In the genomic region with DNA sequence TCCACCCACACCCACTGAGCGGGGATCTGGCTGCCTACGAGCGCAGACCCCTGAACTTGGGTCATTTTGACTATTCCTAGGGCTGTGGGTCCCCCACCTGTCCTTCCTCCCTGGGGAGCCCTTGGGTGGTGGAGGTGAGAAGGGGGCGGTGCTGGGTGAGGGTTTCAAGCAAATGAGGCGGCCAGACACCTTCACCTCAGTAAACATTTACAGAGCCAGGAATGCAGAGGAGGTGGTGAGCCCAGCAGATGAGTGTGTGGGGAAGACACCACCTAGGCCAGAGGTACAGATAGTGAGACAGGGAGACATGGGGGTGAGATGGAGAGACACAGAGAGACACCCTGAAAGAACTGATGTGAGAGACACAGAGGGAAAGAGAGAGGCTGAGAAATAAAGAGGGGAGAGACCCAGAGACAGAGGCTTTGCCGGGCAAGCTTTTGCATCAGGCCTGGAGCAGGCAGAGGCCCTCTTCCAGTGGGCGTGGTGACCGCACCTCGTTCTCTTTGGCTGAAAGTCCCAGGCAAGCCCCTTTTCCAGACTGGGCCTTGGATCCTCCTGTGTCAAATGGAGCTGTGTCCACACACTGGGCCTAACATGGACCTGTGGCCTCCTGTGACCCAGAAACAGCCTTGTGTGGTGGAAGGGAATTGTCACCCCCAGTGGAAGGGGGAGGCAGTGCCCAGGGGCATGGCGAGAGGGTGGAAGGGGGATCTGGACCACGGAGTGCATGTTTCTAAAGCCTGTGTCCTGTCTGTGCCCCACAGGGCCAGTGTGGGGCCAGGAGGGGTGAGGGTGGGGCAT, we compare ENCODE assay signal across 19 cellular contexts. TPM values are rescaled to one million over a fixed set of nuclear protein-coding genes. Genes with fewer than 3 reads are reported as not detected.
DNase-seq lines count a peak whose midpoint lies in the region; ATAC-seq and TF ChIP-seq lines count a peak whose summit lies in the region.
"Had no signal": no experiment of that assay in that cellular context is flagged by ENCODE, and none has a peak within 500 bp of the region (broad histone marks: within the 10 kb centered on the region; RNA-seq: fewer than 3 reads in every experiment).

No MANE protein-coding gene starts in this region.

- H3K4me1 ChIP-seq in neutrophil (ENCODE audit: control insufficient read depth in 1 of 2, insufficient read depth in 1 of 2, low read depth in 1 of 2, low read length in 1 of 2): peaks cover 69 to 78% of the 10 kb centered on the region in 2 experiments
- no peaks in the 10 kb centered on the region for H3K4me1 ChIP-seq in naive thymus-derived CD4-positive, alpha-beta T cell (ENCODE audit: control insufficient read depth in 2 of 2, insufficient read depth in 2 of 2, low read length in 2 of 2)
- H3K4me1 ChIP-seq in left lung: peaks cover 9 to 69% of the 10 kb centered on the region in 2 donors

- H3K9me3 Mint-ChIP-seq in natural killer cell treated with Interleukin-12 subunit alpha and Interleukin-12 subunit beta and Interleukin-15 and Interleukin-18, amount 100 ng/mL, for 72 hours: peaks cover 5% of the 10 kb centered on the region
- no peaks in the 10 kb centered on the region for H3K9me3 Mint-ChIP-seq in natural killer cell
- no peaks in the 10 kb centered on the region for H3K9me3 Mint-ChIP-seq in central memory CD8-positive, alpha-beta T cell
- H3K9me3 Mint-ChIP-seq in naive thymus-derived CD4-positive, alpha-beta T cell: peaks cover 0 to 4% (median 0%) of the 10 kb centered on the region in 11 donors

- no peak for DNase-seq in natural killer cell treated with Interleukin-12 subunit alpha and Interleukin-12 subunit beta and Interleukin-15 and Interleukin-18, amount 100 ng/mL, for 72 hours (ENCODE audit: low spot score)
- DNase-seq in natural killer cell (no peak), left lung (no peak)
- no peak for DNase-seq in central memory CD8-positive, alpha-beta T cell (ENCODE audit: low spot score in 2 of 2)
- no peak for DNase-seq in naive thymus-derived CD4-positive, alpha-beta T cell
- DNase-seq: activated CD8-positive, alpha-beta memory T cell treated with anti-CD3 and anti-CD28 coated beads, Interleukin-2, amount 10 ng/mL, durations not matched to agents 7 days and 5 days; adrenal gland; foreskin melanocyte; GDM1; Kasumi-1; NCI-H1092 treated with DMSO at 0.1 percent for 48 hours; NCI-H2081 treated with DMSO at 0.1 percent for 48 hours; NK-92 treated with Interleukin-12 subunit alpha and Interleukin-12 subunit beta, amount 100 ng/mL, for 24 hours; thyroid gland had no signal

- H3K27me3 ChIP-seq in neutrophil (no peaks in the 10 kb centered on the region), left lung (no peaks in the 10 kb centered on the region)
- H3K27me3 ChIP-seq in naive thymus-derived CD4-positive, alpha-beta T cell (ENCODE audit: control insufficient read depth in 2 of 2, insufficient read depth in 2 of 2, low read length in 2 of 2): no peaks in the 10 kb centered on the region
- H3K27me3 ChIP-seq: adrenal gland, BLaER1, thyroid gland had no signal

- CTCF ChIA-PET in naive thymus-derived CD4-positive, alpha-beta T cell (lab: Charles Lee): no interaction called here

- TF ChIP-seq CTCF in natural killer cell (IDR thresholded peaks at IDR 0.05): no peak
- TF ChIP-seq CTCF in neutrophil (IDR thresholded peaks at IDR 0.05): no peak
- TF ChIP-seq CTCF in left lung (IDR thresholded peaks at IDR 0.05): no peak

- ATAC-seq in natural killer cell treated with Interleukin-12 subunit alpha and Interleukin-12 subunit beta and Interleukin-15 and Interleukin-18, amount 100 ng/mL, for 72 hours: no peak
- ATAC-seq in natural killer cell (no peak), HG03135 (IDR thresholded peaks at IDR 0.05; ENCODE audit: unreplicated experiment) (no peak), left lung (no peak), GM19351 (IDR thresholded peaks at IDR 0.05; ENCODE audit: unreplicated experiment) (no peak)
- ATAC-seq in central memory CD8-positive, alpha-beta T cell (replicated peaks; ENCODE audit: extremely low read depth, poor library complexity, severe bottlenecking): no peak
- ATAC-seq in naive thymus-derived CD4-positive, alpha-beta T cell: no peak
- ATAC-seq: activated CD8-positive, alpha-beta memory T cell treated with anti-CD3 and anti-CD28 coated beads, Interleukin-2, amount 10 ng/mL, durations not matched to agents 7 days and 5 days had no signal

- H3K36me3 ChIP-seq in neutrophil: no peaks in the 10 kb centered on the region
- H3K36me3 ChIP-seq in naive thymus-derived CD4-positive, alpha-beta T cell (ENCODE audit: control insufficient read depth in 2 of 3, insufficient read depth in 3 of 3, low read length in 3 of 3): no peaks in the 10 kb centered on the region
- H3K36me3 ChIP-seq in left lung: no peaks in the 10 kb centered on the region
- H3K36me3 ChIP-seq: adrenal gland, BLaER1, thyroid gland had no signal

- peak overlapping the region; percentile 97 for H3K27ac ChIP-seq in neutrophil
- no peak overlapping the region for H3K27ac ChIP-seq in naive thymus-derived CD4-positive, alpha-beta T cell (ENCODE audit: low read depth, low read length)
- H3K27ac ChIP-seq in left lung: peak overlapping the region in 1 of 2 donors; percentile 85
- H3K27ac ChIP-seq: BLaER1, epithelial cell of prostate had no signal

- H3K27ac Mint-ChIP-seq in natural killer cell treated with Interleukin-12 subunit alpha and Interleukin-12 subunit beta and Interleukin-15 and Interleukin-18, amount 100 ng/mL, for 72 hours: peak overlapping the region; percentile 66 to 83
- no peak overlapping the region for H3K27ac Mint-ChIP-seq in natural killer cell
- H3K27ac Mint-ChIP-seq in central memory CD8-positive, alpha-beta T cell (ENCODE audit: low read depth): peak overlapping the region; percentile 41
- no peak overlapping the region for H3K27ac Mint-ChIP-seq in naive thymus-derived CD4-positive, alpha-beta T cell
- H3K27ac Mint-ChIP-seq: activated CD8-positive, alpha-beta memory T cell treated with anti-CD3 and anti-CD28 coated beads, Interleukin-2, amount 10 ng/mL, durations not matched to agents 7 days and 5 days had no signal

- no peaks in the 10 kb centered on the region for H3K9me3 ChIP-seq in neutrophil
- H3K9me3 ChIP-seq in naive thymus-derived CD4-positive, alpha-beta T cell (ENCODE audit: control insufficient read depth in 2 of 3, low read length in 3 of 3): peaks cover 0 to 4% (median 0%) of the 10 kb centered on the region in 3 experiments
- peaks cover 0 to 3% of the 10 kb centered on the region in 2 donors for H3K9me3 ChIP-seq in left lung
- H3K9me3 ChIP-seq: adrenal gland, thyroid gland had no signal

- POLR2A ChIA-PET in naive thymus-derived CD4-positive, alpha-beta T cell (lab: Charles Lee): no interaction called here

- no peak overlapping the region for H3K4me3 Mint-ChIP-seq in natural killer cell treated with Interleukin-12 subunit alpha and Interleukin-12 subunit beta and Interleukin-15 and Interleukin-18, amount 100 ng/mL, for 72 hours
- no peak overlapping the region for H3K4me3 Mint-ChIP-seq in natural killer cell
- H3K4me3 Mint-ChIP-seq in central memory CD8-positive, alpha-beta T cell: no peak overlapping the region
- H3K4me3 Mint-ChIP-seq in naive thymus-derived CD4-positive, alpha-beta T cell: no peak overlapping the region
- H3K4me3 Mint-ChIP-seq: activated CD8-positive, alpha-beta memory T cell treated with anti-CD3 and anti-CD28 coated beads, Interleukin-2, amount 10 ng/mL, durations not matched to agents 7 days and 5 days had no signal

- H3K4me1 Mint-ChIP-seq in natural killer cell treated with Interleukin-12 subunit alpha and Interleukin-12 subunit beta and Interleukin-15 and Interleukin-18, amount 100 ng/mL, for 72 hours (ENCODE audit: low read depth in 2 of 2): peaks cover 20 to 22% of the 10 kb centered on the region in 2 donors
- H3K4me1 Mint-ChIP-seq in natural killer cell: peaks cover 4 to 12% of the 10 kb centered on the region in 2 donors
- no peaks in the 10 kb centered on the region for H3K4me1 Mint-ChIP-seq in central memory CD8-positive, alpha-beta T cell
- H3K4me1 Mint-ChIP-seq in naive thymus-derived CD4-positive, alpha-beta T cell: peaks cover 0 to 12% (median 0%) of the 10 kb centered on the region in 7 donors
- H3K4me1 Mint-ChIP-seq: activated CD8-positive, alpha-beta memory T cell treated with anti-CD3 and anti-CD28 coated beads, Interleukin-2, amount 10 ng/mL, durations not matched to agents 7 days and 5 days had no signal

- peaks cover 3 to 10% of the 10 kb centered on the region in 2 donors for H3K27me3 Mint-ChIP-seq in natural killer cell treated with Interleukin-12 subunit alpha and Interleukin-12 subunit beta and Interleukin-15 and Interleukin-18, amount 100 ng/mL, for 72 hours
- peaks cover 3 to 16% of the 10 kb centered on the region in 2 donors for H3K27me3 Mint-ChIP-seq in natural killer cell (ENCODE audit: low read depth in 2 of 2)
- H3K27me3 Mint-ChIP-seq in central memory CD8-positive, alpha-beta T cell: peaks cover 14% of the 10 kb centered on the region
- H3K27me3 Mint-ChIP-seq in naive thymus-derived CD4-positive, alpha-beta T cell: peaks cover 3 to 14% (median 5%) of the 10 kb centered on the region in 5 donors

- no peaks in the 10 kb centered on the region for H3K36me3 Mint-ChIP-seq in natural killer cell treated with Interleukin-12 subunit alpha and Interleukin-12 subunit beta and Interleukin-15 and Interleukin-18, amount 100 ng/mL, for 72 hours
- no peaks in the 10 kb centered on the region for H3K36me3 Mint-ChIP-seq in natural killer cell
- no peaks in the 10 kb centered on the region for H3K36me3 Mint-ChIP-seq in central memory CD8-positive, alpha-beta T cell (ENCODE audit: insufficient read depth)
- peaks cover 0 to 3% (median 0%) of the 10 kb centered on the region in 5 donors for H3K36me3 Mint-ChIP-seq in naive thymus-derived CD4-positive, alpha-beta T cell
- H3K36me3 Mint-ChIP-seq: activated CD8-positive, alpha-beta memory T cell treated with anti-CD3 and anti-CD28 coated beads, Interleukin-2, amount 10 ng/mL, durations not matched to agents 7 days and 5 days had no signal

- H3K4me3 ChIP-seq in neutrophil (ENCODE audit: low read depth in 1 of 2, low read length in 1 of 2) (peak overlapping the region; percentile 51 to 58), left lung (no peak overlapping the region)
- H3K4me3 ChIP-seq in naive thymus-derived CD4-positive, alpha-beta T cell (ENCODE audit: low read length): no peak overlapping the region
- H3K4me3 ChIP-seq: adrenal gland, BLaER1, thyroid gland had no signal

- intact Hi-C loops in natural killer cell (cut with micrococcal nuclease) (no loop called here), left lung (cut with DNase I) (no loop called here)
- intact Hi-C loops in naive thymus-derived CD4-positive, alpha-beta T cell (cut with micrococcal nuclease): no loop called here

RNA-seq across cellular contexts. Expression of gene CEBPB, which starts 29.7 kb away (rescaled TPM):
- total RNA-seq in natural killer cell treated with Interleukin-12 subunit alpha and Interleukin-12 subunit beta and Interleukin-15 and Interleukin-18, amount 100 ng/mL, for 72 hours: 100 to 1,000 TPM; 153 to 167 TPM
- total RNA-seq in natural killer cell (10 to 100 TPM; 32.1 to 79.8 (median 68.2) TPM), left lung (100 to 1,000 TPM; 133 to 266 TPM)
- total RNA-seq in naive thymus-derived CD4-positive, alpha-beta T cell: 100 to 1,000 TPM in 1 of 5 experiments, 10 to 100 TPM in 4; 27.8 to 201 (median 40.9) TPM
- polyA plus RNA-seq in naive thymus-derived CD4-positive, alpha-beta T cell: 10 to 100 TPM; 12.8 to 14.4 TPM

Comparison
In these comparisons a context has a peak if more than half of its experiments do, and no peak if none do; other contexts are left out.
1. H3K27ac Mint-ChIP-seq: peak in natural killer cell treated with Interleukin-12 subunit alpha and Interleukin-12 subunit beta and Interleukin-15 and Interleukin-18, amount 100 ng/mL, for 72 hours (2 of 2) and central memory CD8-positive, alpha-beta T cell (single experiment); none in natural killer cell (0 of 2) and naive thymus-derived CD4-positive, alpha-beta T cell (0 of 9).
2. H3K4me3 ChIP-seq: peak in neutrophil (2 of 2); none in naive thymus-derived CD4-positive, alpha-beta T cell (single experiment) and left lung (0 of 2).